17 cellular contexts compared by ENCODE assay signal in the genomic region with DNA sequence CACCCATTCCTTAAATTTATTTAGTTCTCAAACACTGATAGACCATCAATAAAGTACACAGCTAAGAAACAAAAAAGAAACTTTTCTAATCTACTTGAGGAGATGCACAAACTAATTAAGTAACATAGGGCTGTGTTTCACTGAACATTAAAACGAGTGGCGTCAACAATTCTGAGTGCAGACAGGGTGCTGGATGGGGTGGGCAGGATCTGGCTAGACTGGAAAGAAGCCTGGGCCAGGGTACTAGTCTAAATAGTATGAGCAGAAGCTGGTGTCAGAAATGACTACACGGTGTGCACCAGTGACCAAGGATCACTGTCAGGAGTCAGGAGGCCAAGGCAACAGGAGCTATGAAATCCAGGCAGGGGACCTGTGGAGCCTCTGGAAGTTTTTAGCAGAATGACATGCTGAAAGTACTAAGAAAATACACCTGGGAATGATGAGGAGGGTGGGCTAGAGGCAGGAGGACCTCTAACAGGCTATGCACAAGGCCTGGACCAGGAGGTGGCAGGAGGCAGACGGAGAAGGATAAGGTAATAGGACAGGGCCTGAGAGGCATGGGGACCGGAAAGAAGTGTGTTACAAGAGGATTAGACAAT. TPM values are rescaled to one million over a fixed set of nuclear protein-coding genes. Genes with fewer than 3 reads are reported as not detected.
DNase-seq lines count a peak whose midpoint lies in the region; ATAC-seq and TF ChIP-seq lines count a peak whose summit lies in the region.
"Had no signal": no experiment of that assay in that cellular context is flagged by ENCODE, and none has a peak within 500 bp of the region (broad histone marks: within the 10 kb centered on the region; RNA-seq: fewer than 3 reads in every experiment).

No MANE protein-coding gene starts in this region.

- no peaks in the 10 kb centered on the region for H3K27me3 Mint-ChIP-seq in activated CD8-positive, alpha-beta memory T cell treated with anti-CD3 and anti-CD28 coated beads, Interleukin-2, amount 10 ng/mL, durations not matched to agents 7 days and 5 days

- H3K27ac ChIP-seq in C4-2B (peak overlapping the region; percentile 80), HEK293 (ENCODE audit: extremely low read depth, low read depth, low read length) (no peak overlapping the region)
- H3K27ac ChIP-seq: RWPE1 had no signal

- H3K4me1 Mint-ChIP-seq in activated CD8-positive, alpha-beta memory T cell treated with anti-CD3 and anti-CD28 coated beads, Interleukin-2, amount 10 ng/mL, durations not matched to agents 7 days and 5 days = peaks cover 56% of the 10 kb centered on the region

- no peaks in the 10 kb centered on the region for H3K9me3 ChIP-seq in HEK293 (ENCODE audit: control insufficient read depth, insufficient read depth, low read depth, low read length)
- H3K9me3 ChIP-seq: MG63 had no signal

- TF ChIP-seq CTCF in C4-2B (conservative IDR thresholded peaks at IDR 0.05) = no peak
- TF ChIP-seq CTCF in HEK293 (tag by site-specific recombination; IDR thresholded peaks at IDR 0.05) = no peak

- CTCF ChIA-PET in activated CD8-positive, alpha-beta memory T cell treated with anti-CD3 and anti-CD28 coated beads, Interleukin-2, amount 10 ng/mL, durations not matched to agents 7 days and 5 days (lab: Charles Lee) = interaction anchor here (1.0 to 1.3 kb wide), 3 partner anchors 9 to 21 kb away, joined by 3 to 4 read pairs (median 3); no protein-coding TSS in a partner anchor
- CTCF ChIA-PET in HEK293 (lab: Yijun Ruan, JAX) = interaction anchor here (0.7 to 1.0 kb wide), 2 partner anchors 86 to 282 kb away, joined by 3 to 4 read pairs; no protein-coding TSS in a partner anchor

- H3K9me3 Mint-ChIP-seq in activated CD8-positive, alpha-beta memory T cell treated with anti-CD3 and anti-CD28 coated beads, Interleukin-2, amount 10 ng/mL, durations not matched to agents 7 days and 5 days (ENCODE audit: low read depth) = no peaks in the 10 kb centered on the region
- H3K9me3 Mint-ChIP-seq: HFFc6 had no signal

- no peak overlapping the region for H3K4me3 Mint-ChIP-seq in activated CD8-positive, alpha-beta memory T cell treated with anti-CD3 and anti-CD28 coated beads, Interleukin-2, amount 10 ng/mL, durations not matched to agents 7 days and 5 days
- H3K4me3 Mint-ChIP-seq: HFFc6 had no signal

- H3K36me3 ChIP-seq in HEK293 (ENCODE audit: control insufficient read depth in 2 of 2, insufficient read depth in 1 of 2, low read length in 2 of 2) = peaks cover 49 to 99% of the 10 kb centered on the region in 2 experiments

- no peaks in the 10 kb centered on the region for H3K4me1 ChIP-seq in HEK293 (ENCODE audit: control insufficient read depth, insufficient read depth, low read length)

- no peak overlapping the region for H3K4me3 ChIP-seq in HEK293 (ENCODE audit: low read depth, low read length)
- H3K4me3 ChIP-seq: MG63 had no signal

- peak overlapping the region; percentile 7 for H3K27ac Mint-ChIP-seq in activated CD8-positive, alpha-beta memory T cell treated with anti-CD3 and anti-CD28 coated beads, Interleukin-2, amount 10 ng/mL, durations not matched to agents 7 days and 5 days
- H3K27ac Mint-ChIP-seq: HFFc6 had no signal

- POLR2A ChIA-PET in HEK293 (lab: Yijun Ruan, JAX) = interaction anchor here (1.0 to 1.3 kb wide), 2 partner anchors 9 to 11 kb away, joined by 3 to 4 read pairs; no protein-coding TSS in a partner anchor

- DNase-seq in activated CD8-positive, alpha-beta memory T cell treated with anti-CD3 and anti-CD28 coated beads, Interleukin-2, amount 10 ng/mL, durations not matched to agents 7 days and 5 days = no peak
- DNase-seq in activated CD8-positive, alpha-beta memory T cell treated with anti-CD3 and anti-CD28 coated beads, Interleukin-2, amount 50 U/mL, for 4 hours = no peak
- DNase-seq in ecto neural progenitor cell (ENCODE audit: low spot score) = peak; percentile 20
- DNase-seq: AML-193, DMS 273 treated with DMSO at 0.1 percent for 48 hours, HFFc6, MG63, NCI-H1092 treated with DMSO at 0.1 percent for 48 hours, NCI-H1694, NCI-H69 had no signal

- ATAC-seq in activated CD8-positive, alpha-beta memory T cell treated with anti-CD3 and anti-CD28 coated beads, Interleukin-2, amount 10 ng/mL, durations not matched to agents 7 days and 5 days = no peak
- ATAC-seq in HG02884 (IDR thresholded peaks at IDR 0.05; ENCODE audit: unreplicated experiment) = no peak
- no peak for ATAC-seq in HG03354 (IDR thresholded peaks at IDR 0.05; ENCODE audit: poor library complexity, severe bottlenecking, unreplicated experiment)
- ATAC-seq in HG03457 (IDR thresholded peaks at IDR 0.05; ENCODE audit: unreplicated experiment) = no peak
- ATAC-seq: HepG2 had no signal

- peaks cover 75% of the 10 kb centered on the region for H3K36me3 Mint-ChIP-seq in activated CD8-positive, alpha-beta memory T cell treated with anti-CD3 and anti-CD28 coated beads, Interleukin-2, amount 10 ng/mL, durations not matched to agents 7 days and 5 days

TF ChIP-seq in HEK293, 187 proteins besides CTCF, POLR2A, EP300 and RAD21:
- TF ChIP-seq SCRT2 (tag by site-specific recombination; IDR thresholded peaks at IDR 0.05) (peak; percentile 81), ZNF768 (tag by site-specific recombination; IDR thresholded peaks at IDR 0.05) (no peak), ZNF626 (tag by site-specific recombination; IDR thresholded peaks at IDR 0.05) (no peak), ZNF629 (tag by site-specific recombination; IDR thresholded peaks at IDR 0.05) (no peak), ZNF169 (tag by site-specific recombination; IDR thresholded peaks at IDR 0.05) (no peak), ZNF37A (tag by site-specific recombination; IDR thresholded peaks at IDR 0.05) (no peak), ZNF335 (tag by site-specific recombination; conservative IDR thresholded peaks at IDR 0.05) (no peak), SCRT1 (tag by site-specific recombination; IDR thresholded peaks at IDR 0.05; ENCODE audit: borderline replicate concordance) (peak; percentile 52; the same call in 1 of the 2 replicates)
- TF ChIP-seq, protein P1, sequence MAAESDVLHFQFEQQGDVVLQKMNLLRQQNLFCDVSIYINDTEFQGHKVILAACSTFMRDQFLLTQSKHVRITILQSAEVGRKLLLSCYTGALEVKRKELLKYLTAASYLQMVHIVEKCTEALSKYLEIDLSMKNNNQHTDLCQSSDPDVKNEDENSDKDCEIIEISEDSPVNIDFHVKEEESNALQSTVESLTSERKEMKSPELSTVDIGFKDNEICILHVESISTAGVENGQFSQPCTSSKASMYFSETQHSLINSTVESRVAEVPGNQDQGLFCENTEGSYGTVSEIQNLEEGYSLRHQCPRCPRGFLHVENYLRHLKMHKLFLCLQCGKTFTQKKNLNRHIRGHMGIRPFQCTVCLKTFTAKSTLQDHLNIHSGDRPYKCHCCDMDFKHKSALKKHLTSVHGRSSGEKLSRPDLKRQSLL (tag by site-specific recombination; IDR thresholded peaks at IDR 0.05) = no peak
- TF ChIP-seq, protein P2, sequence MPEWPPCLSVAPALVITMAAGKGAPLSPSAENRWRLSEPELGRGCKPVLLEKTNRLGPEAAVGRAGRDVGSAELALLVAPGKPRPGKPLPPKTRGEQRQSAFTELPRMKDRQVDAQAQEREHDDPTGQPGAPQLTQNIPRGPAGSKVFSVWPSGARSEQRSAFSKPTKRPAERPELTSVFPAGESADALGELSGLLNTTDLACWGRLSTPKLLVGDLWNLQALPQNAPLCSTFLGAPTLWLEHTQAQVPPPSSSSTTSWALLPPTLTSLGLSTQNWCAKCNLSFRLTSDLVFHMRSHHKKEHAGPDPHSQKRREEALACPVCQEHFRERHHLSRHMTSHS (tag by site-specific recombination; IDR thresholded peaks at IDR 0.05) = no peak

RNA-seq across cellular contexts. Expression of a gene that starts 13.3 kb away (rescaled TPM):
- 10 to 100 TPM; 17.5 to 22.7 TPM for total RNA-seq in activated CD8-positive, alpha-beta memory T cell treated with anti-CD3 and anti-CD28 coated beads, Interleukin-2, amount 10 ng/mL, durations not matched to agents 7 days and 5 days

RNA-seq across cellular contexts. Expression of a gene that starts 14.1 kb away (rescaled TPM):
- 10 to 100 TPM; 86.0 to 93.1 TPM for total RNA-seq in activated CD8-positive, alpha-beta memory T cell treated with anti-CD3 and anti-CD28 coated beads, Interleukin-2, amount 10 ng/mL, durations not matched to agents 7 days and 5 days

RNA-seq across cellular contexts. Expression of a gene that starts 29.2 kb away (rescaled TPM):
- 10 to 100 TPM; 14.3 to 14.6 TPM for total RNA-seq in activated CD8-positive, alpha-beta memory T cell treated with anti-CD3 and anti-CD28 coated beads, Interleukin-2, amount 10 ng/mL, durations not matched to agents 7 days and 5 days

RNA-seq across cellular contexts. Expression of a gene that starts 29.3 kb away (rescaled TPM):
- under 1 TPM in 1 of 2 experiments, not detected in 1; 0.21 TPM for total RNA-seq in activated CD8-positive, alpha-beta memory T cell treated with anti-CD3 and anti-CD28 coated beads, Interleukin-2, amount 10 ng/mL, durations not matched to agents 7 days and 5 days
